In genomic region chr12:108832730-108833354, GRCh38 we compare ENCODE assay signal across 9 cellular contexts. TPM values are rescaled to one million over a fixed set of nuclear protein-coding genes. Genes with fewer than 3 reads are reported as not detected.
DNase-seq lines count a peak whose midpoint lies in the region; ATAC-seq and TF ChIP-seq lines count a peak whose summit lies in the region.
"Had no signal": no experiment of that assay in that cellular context is flagged by ENCODE, and none has a peak within 500 bp of the region (broad histone marks: within the 10 kb centered on the region; RNA-seq: fewer than 3 reads in every experiment).

No MANE protein-coding gene starts in this region.

- H3K9me3 Mint-ChIP-seq in immature natural killer cell, result no peaks in the 10 kb centered on the region
- H3K9me3 Mint-ChIP-seq in stimulated activated effector memory CD8-positive, alpha-beta T cell treated with anti-CD3 and anti-CD28 coated beads, Interleukin-12 subunit alpha, Interleukin-12 subunit beta, amount 100 ng/mL, for 72 hours, result no peaks in the 10 kb centered on the region

- 61 to 74% methylated on average over 10 of the region's 10 CpGs for WGBS in body of pancreas, 2 donors

- H3K27ac Mint-ChIP-seq in immature natural killer cell, result peak overlapping the region; percentile 93 to 98 (median 97)
- peak overlapping the region; percentile 79 for H3K27ac Mint-ChIP-seq in stimulated activated effector memory CD8-positive, alpha-beta T cell treated with anti-CD3 and anti-CD28 coated beads, Interleukin-12 subunit alpha, Interleukin-12 subunit beta, amount 100 ng/mL, for 72 hours

- H3K36me3 ChIP-seq in body of pancreas (replicated peaks in 1 of 2; ENCODE audit: insufficient read depth in 1 of 2, low read depth in 2 of 2), result peaks cover 0 to 2% of the 10 kb centered on the region in 2 donors

- no peak overlapping the region for H3K4me3 ChIP-seq in body of pancreas

- H3K36me3 Mint-ChIP-seq in immature natural killer cell, result peaks cover 0 to 26% (median 3%) of the 10 kb centered on the region in 3 donors
- H3K36me3 Mint-ChIP-seq in stimulated activated effector memory CD8-positive, alpha-beta T cell treated with anti-CD3 and anti-CD28 coated beads, Interleukin-12 subunit alpha, Interleukin-12 subunit beta, amount 100 ng/mL, for 72 hours, result peaks cover 94% of the 10 kb centered on the region

- intact Hi-C loops in body of pancreas (cut with DNase I), result no loop called here

- peak; percentile 86 for DNase-seq in HCEC 1CT
- DNase-seq in body of pancreas, result peak in 2 of 4 donors; percentile 37 to 44
- DNase-seq in immature natural killer cell, result no peak
- DNase-seq in stimulated activated effector memory CD8-positive, alpha-beta T cell treated with anti-CD3 and anti-CD28 coated beads, Interleukin-12 subunit alpha, Interleukin-12 subunit beta, amount 100 ng/mL, for 72 hours (ENCODE audit: low spot score in 2 of 2), result no peak
- no peak for DNase-seq in NCI-H774 (lab: John Stamatoyannopoulos, UW)

- peak; percentile 73 for ATAC-seq in body of pancreas
- ATAC-seq in stimulated activated effector memory CD8-positive, alpha-beta T cell treated with anti-CD3 and anti-CD28 coated beads, Interleukin-12 subunit alpha, Interleukin-12 subunit beta, amount 100 ng/mL, for 72 hours, result no peak
- no peak for ATAC-seq in GM18505 (IDR thresholded peaks at IDR 0.05; ENCODE audit: unreplicated experiment)
- ATAC-seq in GM19397 (IDR thresholded peaks at IDR 0.05; ENCODE audit: unreplicated experiment), result no peak
- no peak for ATAC-seq in HG02798 (IDR thresholded peaks at IDR 0.05; ENCODE audit: poor library complexity, unreplicated experiment)

- peaks cover 0 to 3% (median 3%) of the 10 kb centered on the region in 3 donors for H3K27me3 Mint-ChIP-seq in immature natural killer cell (ENCODE audit: low read depth in 3 of 3)

- no peaks in the 10 kb centered on the region for H3K9me3 ChIP-seq in body of pancreas

- peaks cover 27% of the 10 kb centered on the region for H3K4me1 ChIP-seq in body of pancreas

- TF ChIP-seq CTCF in body of pancreas (IDR thresholded peaks at IDR 0.05), result no peak

- H3K27me3 ChIP-seq in body of pancreas, result no peaks in the 10 kb centered on the region

- TF ChIP-seq POLR2A in body of pancreas (IDR thresholded peaks at IDR 0.05) (peak in 1 of 3 donors; percentile 20), GM18505 (IDR thresholded peaks at IDR 0.05; ENCODE audit: borderline replicate concordance, extremely low read depth, insufficient read depth, insufficient read length) (no peak)

- H3K4me1 Mint-ChIP-seq in immature natural killer cell, result peaks cover 81 to 95% of the 10 kb centered on the region in 2 donors
- peaks cover 72% of the 10 kb centered on the region for H3K4me1 Mint-ChIP-seq in stimulated activated effector memory CD8-positive, alpha-beta T cell treated with anti-CD3 and anti-CD28 coated beads, Interleukin-12 subunit alpha, Interleukin-12 subunit beta, amount 100 ng/mL, for 72 hours

- H3K4me3 Mint-ChIP-seq in immature natural killer cell, result peak overlapping the region in 4 of 5 donors; percentile 1 to 78 (median 58)
- peak overlapping the region; percentile 59 for H3K4me3 Mint-ChIP-seq in stimulated activated effector memory CD8-positive, alpha-beta T cell treated with anti-CD3 and anti-CD28 coated beads, Interleukin-12 subunit alpha, Interleukin-12 subunit beta, amount 100 ng/mL, for 72 hours

- peak overlapping the region; percentile 8 to 76 (median 61) for H3K27ac ChIP-seq in body of pancreas

RNA-seq across cellular contexts. Expression of gene SSH1, which starts 24.5 kb away (rescaled TPM):
- 10 to 100 TPM in 1 of 2 donors, 1 to 10 TPM in 1; 5.6 to 16.9 TPM for total RNA-seq in body of pancreas
- 10 to 100 TPM in 2 of 3 donors, under 1 TPM in 1; 0.66 to 34.9 (median 11.9) TPM for polyA plus RNA-seq in immature natural killer cell

RNA-seq across cellular contexts. Expression of gene DAO, which starts 47.0 kb away (rescaled TPM):
- not detected for total RNA-seq in body of pancreas
- not detected for polyA plus RNA-seq in immature natural killer cell
- total RNA-seq: glomerular endothelial cell had no signal
